In the genomic region with DNA sequence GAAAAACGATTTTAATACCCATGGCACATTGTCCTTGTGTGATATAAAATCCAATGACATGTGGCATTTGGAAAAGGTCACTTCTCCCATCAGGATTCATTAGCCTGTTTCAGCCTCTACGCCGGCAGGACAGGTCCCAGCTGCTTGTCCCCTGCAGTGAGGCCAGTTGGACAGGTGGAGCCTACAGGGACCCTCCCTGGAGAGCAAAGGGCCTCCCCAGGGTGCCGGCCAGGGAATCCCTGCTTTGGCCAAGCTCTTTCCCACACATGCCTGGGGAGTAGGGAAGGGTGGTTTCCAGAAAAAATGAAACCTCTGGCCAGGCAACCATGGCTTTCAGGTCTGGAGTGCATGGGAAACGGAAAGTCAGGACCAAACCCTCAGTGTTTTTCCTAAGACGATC, we compare ENCODE assay signal across 36 cellular contexts.
"Had no signal": no experiment of that assay in that cellular context is flagged by ENCODE, and none has a peak within 500 bp of the region (broad histone marks: within the 10 kb centered on the region; RNA-seq: fewer than 3 reads in every experiment).

No MANE protein-coding gene starts in this region.

- H3K9me3 Mint-ChIP-seq: activated CD4-positive, alpha-beta memory T cell treated with anti-CD3 and anti-CD28 coated beads for 36 hours; activated CD4-positive, alpha-beta T cell treated with anti-CD3 and anti-CD28 coated beads, Interleukin-2, amount 10 ng/mL, durations not matched to agents 24 days and 14 days; activated naive CD4-positive, alpha-beta T cell treated with anti-CD3 and anti-CD28 coated beads for 36 hours; activated naive CD4-positive, alpha-beta T cell treated with anti-CD3 and anti-CD28 coated beads, Interleukin-2, amount 50 U/mL, for 24 hours; activated naive CD8-positive, alpha-beta T cell treated with anti-CD3 and anti-CD28 coated beads for 36 hours; activated naive CD8-positive, alpha-beta T cell treated with anti-CD3 and anti-CD28 coated beads, Interleukin-2, amount 50 U/mL, for 24 hours; activated T-helper 1 cell treated with anti-CD3 and anti-CD28 coated beads, Interleukin-12 subunit alpha, Interleukin-12 subunit beta, Interleukin-2, Interleukin-4 antibody, amounts not matched to agents 30 ng/mL and 10 ng/mL and 1 ng/mL, durations not matched to agents 14 hours and 24 hours and 36 hours; activated T-helper 2 cell treated with anti-CD3 and anti-CD28 coated beads, Interferon-gamma antibody, Interleukin-2, Interleukin-4, amounts not matched to agents 10 μg/mL and 5 μg/mL and 100 μg/mL, durations not matched to agents 14 hours and 24 hours and 36 hours; brain; central memory CD8-positive, alpha-beta T cell; T-helper 2 cell treated with Interferon-gamma antibody and Interleukin-4, amounts not matched to agents 5 μg/mL and 100 μg/mL, for 36 hours had no signal

- H3K27ac Mint-ChIP-seq: activated CD4-positive, alpha-beta memory T cell treated with anti-CD3 and anti-CD28 coated beads for 36 hours; activated CD4-positive, alpha-beta T cell treated with anti-CD3 and anti-CD28 coated beads for 36 hours; activated CD4-positive, alpha-beta T cell treated with anti-CD3 and anti-CD28 coated beads, Interleukin-2, amount 10 ng/mL, durations not matched to agents 24 days and 14 days; activated CD8-positive, alpha-beta memory T cell treated with anti-CD3 and anti-CD28 coated beads, Interleukin-2, amount 10 ng/mL, durations not matched to agents 7 days and 5 days; activated CD8-positive, alpha-beta T cell treated with anti-CD3 and anti-CD28 coated beads, Interleukin-2, amount 10 ng/mL, durations not matched to agents 7 days and 5 days; activated naive CD4-positive, alpha-beta T cell treated with anti-CD3 and anti-CD28 coated beads for 36 hours; activated naive CD4-positive, alpha-beta T cell treated with anti-CD3 and anti-CD28 coated beads, Interleukin-2, amount 50 U/mL, for 24 hours; activated naive CD8-positive, alpha-beta T cell treated with anti-CD3 and anti-CD28 coated beads for 36 hours; activated naive CD8-positive, alpha-beta T cell treated with anti-CD3 and anti-CD28 coated beads, Interleukin-2, amount 50 U/mL, for 24 hours; activated T-helper 1 cell treated with anti-CD3 and anti-CD28 coated beads, Interleukin-12 subunit alpha, Interleukin-12 subunit beta, Interleukin-2, Interleukin-4 antibody, amounts not matched to agents 30 ng/mL and 10 ng/mL and 1 ng/mL, durations not matched to agents 14 hours and 24 hours and 36 hours; activated T-helper 2 cell treated with anti-CD3 and anti-CD28 coated beads, Interferon-gamma antibody, Interleukin-2, Interleukin-4, amounts not matched to agents 10 μg/mL and 5 μg/mL and 100 μg/mL, durations not matched to agents 14 hours and 24 hours and 36 hours; brain; T-helper 17 cell; T-helper 2 cell treated with Interferon-gamma antibody and Interleukin-4, amounts not matched to agents 5 μg/mL and 100 μg/mL, for 36 hours had no signal

- H3K27me3 ChIP-seq: ascending aorta, cardiac muscle cell had no signal

- H3K4me1 Mint-ChIP-seq: activated CD4-positive, alpha-beta T cell treated with anti-CD3 and anti-CD28 coated beads for 36 hours; activated CD4-positive, alpha-beta T cell treated with anti-CD3 and anti-CD28 coated beads, Interleukin-2, amount 10 ng/mL, durations not matched to agents 24 days and 14 days; activated CD8-positive, alpha-beta memory T cell treated with anti-CD3 and anti-CD28 coated beads, Interleukin-2, amount 10 ng/mL, durations not matched to agents 7 days and 5 days; activated naive CD4-positive, alpha-beta T cell treated with anti-CD3 and anti-CD28 coated beads, Interleukin-2, amount 50 U/mL, for 24 hours; activated naive CD8-positive, alpha-beta T cell treated with anti-CD3 and anti-CD28 coated beads for 36 hours; activated naive CD8-positive, alpha-beta T cell treated with anti-CD3 and anti-CD28 coated beads, Interleukin-2, amount 50 U/mL, for 24 hours; brain; central memory CD8-positive, alpha-beta T cell had no signal

- H3K9me3 ChIP-seq: adrenal gland, ascending aorta, breast epithelium, esophagus squamous epithelium, gastroesophageal sphincter, heart right ventricle had no signal

- DNase-seq: activated CD4-positive, alpha-beta memory T cell treated with anti-CD3 and anti-CD28 coated beads for 36 hours; activated CD4-positive, alpha-beta T cell treated with anti-CD3 and anti-CD28 coated beads for 36 hours; activated CD4-positive, alpha-beta T cell treated with anti-CD3 and anti-CD28 coated beads, Interleukin-2, amount 10 ng/mL, durations not matched to agents 24 days and 14 days; activated CD4-positive, CD25-positive, alpha-beta regulatory T cell; activated CD4-positive, CD25-positive, alpha-beta regulatory T cell treated with anti-CD3 and anti-CD28 coated beads, Interleukin-2, amount 50 U/mL, for 72 hours; activated CD8-positive, alpha-beta memory T cell treated with anti-CD3 and anti-CD28 coated beads, Interleukin-2, amount 10 ng/mL, durations not matched to agents 7 days and 5 days; activated CD8-positive, alpha-beta memory T cell treated with anti-CD3 and anti-CD28 coated beads, Interleukin-2, amount 50 U/mL, for 4 hours; activated CD8-positive, alpha-beta T cell treated with anti-CD3 and anti-CD28 coated beads, Interleukin-2, amount 10 ng/mL, durations not matched to agents 7 days and 5 days; activated effector memory CD4-positive, alpha-beta T cell treated with anti-CD3 and anti-CD28 coated beads, Interleukin-2, amount 50 U/mL, for 16 hours; activated naive CD4-positive, alpha-beta T cell treated with anti-CD3 and anti-CD28 coated beads for 36 hours; activated naive CD8-positive, alpha-beta T cell treated with anti-CD3 and anti-CD28 coated beads for 36 hours; activated naive CD8-positive, alpha-beta T cell treated with anti-CD3 and anti-CD28 coated beads, Interleukin-2, amount 50 U/mL, for 24 hours; activated T-cell treated with anti-CD3 and anti-CD28 coated beads, Interleukin-2, amount 50 U/mL, for 1 hour; activated T-cell treated with anti-CD3 and anti-CD28 coated beads, Interleukin-2, amount 50 U/mL, for 48 hours; adrenal gland; cortex of kidney; dermis blood vessel endothelial cell; effector CD8-positive, alpha-beta T cell; esophagus squamous epithelium; foreskin melanocyte; heart right ventricle; T-helper 1 cell; T-helper 17 cell; T1000; WERI-Rb-1 had no signal

- H3K4me3 Mint-ChIP-seq: activated CD4-positive, alpha-beta memory T cell treated with anti-CD3 and anti-CD28 coated beads for 36 hours; activated CD4-positive, alpha-beta T cell treated with anti-CD3 and anti-CD28 coated beads for 36 hours; activated CD4-positive, alpha-beta T cell treated with anti-CD3 and anti-CD28 coated beads, Interleukin-2, amount 10 ng/mL, durations not matched to agents 24 days and 14 days; activated CD8-positive, alpha-beta memory T cell treated with anti-CD3 and anti-CD28 coated beads, Interleukin-2, amount 10 ng/mL, durations not matched to agents 7 days and 5 days; activated CD8-positive, alpha-beta T cell treated with anti-CD3 and anti-CD28 coated beads, Interleukin-2, amount 10 ng/mL, durations not matched to agents 7 days and 5 days; activated naive CD4-positive, alpha-beta T cell treated with anti-CD3 and anti-CD28 coated beads for 36 hours; activated naive CD4-positive, alpha-beta T cell treated with anti-CD3 and anti-CD28 coated beads, Interleukin-2, amount 50 U/mL, for 24 hours; activated naive CD8-positive, alpha-beta T cell treated with anti-CD3 and anti-CD28 coated beads for 36 hours; activated naive CD8-positive, alpha-beta T cell treated with anti-CD3 and anti-CD28 coated beads, Interleukin-2, amount 50 U/mL, for 24 hours; activated T-helper 1 cell treated with anti-CD3 and anti-CD28 coated beads, Interleukin-12 subunit alpha, Interleukin-12 subunit beta, Interleukin-2, Interleukin-4 antibody, amounts not matched to agents 30 ng/mL and 10 ng/mL and 1 ng/mL, durations not matched to agents 14 hours and 24 hours and 36 hours; brain; central memory CD8-positive, alpha-beta T cell; T-helper 17 cell; T-helper 2 cell treated with Interferon-gamma antibody and Interleukin-4, amounts not matched to agents 5 μg/mL and 100 μg/mL, for 36 hours had no signal

- H3K4me1 ChIP-seq: adrenal gland, ascending aorta, breast epithelium, gastroesophageal sphincter, heart right ventricle had no signal

- H3K36me3 Mint-ChIP-seq: activated CD4-positive, alpha-beta memory T cell treated with anti-CD3 and anti-CD28 coated beads for 36 hours; activated CD8-positive, alpha-beta memory T cell treated with anti-CD3 and anti-CD28 coated beads, Interleukin-2, amount 10 ng/mL, durations not matched to agents 7 days and 5 days; activated naive CD4-positive, alpha-beta T cell treated with anti-CD3 and anti-CD28 coated beads, Interleukin-2, amount 50 U/mL, for 24 hours; activated naive CD8-positive, alpha-beta T cell treated with anti-CD3 and anti-CD28 coated beads for 36 hours; brain had no signal

- H3K36me3 ChIP-seq: adrenal gland, ascending aorta, breast epithelium, cardiac muscle cell, esophagus squamous epithelium, gastroesophageal sphincter, heart right ventricle, WERI-Rb-1 had no signal

- H3K4me3 ChIP-seq: adrenal gland, ascending aorta, breast epithelium, cardiac muscle cell, esophagus squamous epithelium, gastroesophageal sphincter, heart right ventricle had no signal

- H3K27ac ChIP-seq: adrenal gland, ascending aorta, breast epithelium, cardiac muscle cell, epithelial cell of prostate, esophagus squamous epithelium, gastroesophageal sphincter, heart right ventricle, WERI-Rb-1 had no signal
